ENCODE assay signal across 25 cellular contexts in genomic region chr3:185225080-185225479, GRCh38.
"Had no signal": no experiment of that assay in that cellular context is flagged by ENCODE, and none has a peak within 500 bp of the region (broad histone marks: within the 10 kb centered on the region; RNA-seq: fewer than 3 reads in every experiment).

No MANE protein-coding gene starts in this region.

- ATAC-seq: heart right ventricle; lower lobe of right lung; naive thymus-derived CD4-positive, alpha-beta T cell; stimulated activated effector memory CD8-positive, alpha-beta T cell treated with anti-CD3 and anti-CD28 coated beads, Interleukin-12 subunit alpha, Interleukin-12 subunit beta, amount 100 ng/mL, for 72 hours; stimulated activated naive CD8-positive, alpha-beta T cell treated with anti-CD3 and anti-CD28 coated beads, Interleukin-15, Interleukin-2, amounts not matched to agents 100 U/mL and 50 U/mL, for 24 hours had no signal

- H3K27me3 Mint-ChIP-seq: memory B cell had no signal

- DNase-seq: effector CD4-positive, alpha-beta T cell; endodermal cell; erythroblast; heart right ventricle; hypothalamus; islet precursor cell; left ventricle myocardium inferior; lower lobe of right lung; midbrain; naive thymus-derived CD4-positive, alpha-beta T cell; nephron progenitor cell; posterior cingulate gyrus; sigmoid colon; stimulated activated CD4-positive, alpha-beta T cell treated with anti-CD3 and anti-CD28 coated beads, Interleukin-4, amount 100 ng/mL, for 1 hour; stimulated activated CD8-positive, alpha-beta memory T cell treated with anti-CD3 and anti-CD28 coated beads, Interleukin-4, amount 100 ng/mL, for 48 hours; stimulated activated naive CD8-positive, alpha-beta T cell treated with anti-CD3 and anti-CD28 coated beads, Interleukin-15, Interleukin-2, amounts not matched to agents 100 U/mL and 50 U/mL, for 24 hours; tibial artery; upper lobe of left lung had no signal

- H3K4me3 ChIP-seq: coronary artery, heart right ventricle, left ventricle myocardium inferior, lower lobe of right lung, sigmoid colon, smooth muscle cell, tibial artery, upper lobe of left lung, vagina had no signal

- H3K9me3 ChIP-seq: heart right ventricle, left ventricle myocardium inferior, lower lobe of right lung, sigmoid colon, tibial artery, upper lobe of left lung, vagina had no signal

- H3K4me1 ChIP-seq: heart right ventricle, left ventricle myocardium inferior, lower lobe of right lung, sigmoid colon, tibial artery, upper lobe of left lung, vagina had no signal

- H3K27ac ChIP-seq: coronary artery, heart right ventricle, left ventricle myocardium inferior, lower lobe of right lung, sigmoid colon, tibial artery, upper lobe of left lung, vagina had no signal

- H3K9me3 Mint-ChIP-seq: endodermal cell; memory B cell; naive thymus-derived CD4-positive, alpha-beta T cell; nephron progenitor cell; stimulated activated effector memory CD8-positive, alpha-beta T cell treated with anti-CD3 and anti-CD28 coated beads, Interleukin-12 subunit alpha, Interleukin-12 subunit beta, amount 100 ng/mL, for 72 hours had no signal

- H3K4me2 ChIP-seq: smooth muscle cell had no signal

- H3K4me1 Mint-ChIP-seq: endodermal cell; memory B cell; naive thymus-derived CD4-positive, alpha-beta T cell; nephron progenitor cell; stimulated activated effector memory CD8-positive, alpha-beta T cell treated with anti-CD3 and anti-CD28 coated beads, Interleukin-12 subunit alpha, Interleukin-12 subunit beta, amount 100 ng/mL, for 72 hours had no signal

- H3K27ac Mint-ChIP-seq: endodermal cell; memory B cell; naive thymus-derived CD4-positive, alpha-beta T cell; nephron progenitor cell; stimulated activated effector memory CD8-positive, alpha-beta T cell treated with anti-CD3 and anti-CD28 coated beads, Interleukin-12 subunit alpha, Interleukin-12 subunit beta, amount 100 ng/mL, for 72 hours had no signal

- H3K36me3 Mint-ChIP-seq: stimulated activated effector memory CD8-positive, alpha-beta T cell treated with anti-CD3 and anti-CD28 coated beads, Interleukin-12 subunit alpha, Interleukin-12 subunit beta, amount 100 ng/mL, for 72 hours had no signal

- FAIRE-seq: endothelial cell of umbilical vein, frontal cortex had no signal

- H3K4me3 Mint-ChIP-seq: endodermal cell; memory B cell; naive thymus-derived CD4-positive, alpha-beta T cell; nephron progenitor cell; stimulated activated effector memory CD8-positive, alpha-beta T cell treated with anti-CD3 and anti-CD28 coated beads, Interleukin-12 subunit alpha, Interleukin-12 subunit beta, amount 100 ng/mL, for 72 hours had no signal

- H3K27me3 ChIP-seq: heart right ventricle, sigmoid colon, tibial artery, upper lobe of left lung, vagina had no signal
